Comparison of ENCODE assay signal across 8 cellular contexts in genomic region chr2:73175663-73176204, GRCh38. TPM values are rescaled to one million over a fixed set of nuclear protein-coding genes. Genes with fewer than 3 reads are reported as not detected.
DNase-seq lines count a peak whose midpoint lies in the region; ATAC-seq, FAIRE-seq and TF ChIP-seq lines count a peak whose summit lies in the region.

No MANE protein-coding gene starts in this region.

- TF ChIP-seq CTCF in WI38 (IDR thresholded peaks at IDR 0.05; ENCODE audit: low read depth, low read length) (no peak), brain microvascular endothelial cell (IDR thresholded peaks at IDR 0.05; ENCODE audit: low read depth, low read length, missing control alignments) (no peak)

- no peak for ATAC-seq in GM18858 (IDR thresholded peaks at IDR 0.05; ENCODE audit: unreplicated experiment)

- H3K27me3 ChIP-seq in brain microvascular endothelial cell (replicated peaks) (peaks cover 12% of the 10 kb centered on the region), skeletal muscle tissue (ENCODE audit: control insufficient read depth in 3 of 3, insufficient read depth in 3 of 3, low read length in 3 of 3) (peaks cover 40 to 58% (median 44%) of the 10 kb centered on the region in 3 donors)

- H3K9me3 ChIP-seq in iPS-18c (ENCODE audit: control insufficient read depth, insufficient read depth, low read length) (peaks cover 2% of the 10 kb centered on the region), skeletal muscle tissue (ENCODE audit: control insufficient read depth in 3 of 3, low read length in 3 of 3) (no peaks in the 10 kb centered on the region)

- H3K36me3 ChIP-seq in brain microvascular endothelial cell (replicated peaks) (no peaks in the 10 kb centered on the region), skeletal muscle tissue (ENCODE audit: control insufficient read depth in 3 of 3, insufficient read depth in 3 of 3, low read length in 3 of 3) (no peaks in the 10 kb centered on the region)

- H3K27ac ChIP-seq in brain microvascular endothelial cell (no peak overlapping the region), skeletal muscle tissue (ENCODE audit: low read depth, low read length) (peak overlapping the region; percentile 87)

- DNase-seq in DMS53 treated with DMSO at 0.1 percent for 48 hours (lab: John Stamatoyannopoulos, UW; ENCODE audit: unreplicated experiment) (peak; percentile 27), HuH-7 (ENCODE audit: low spot score) (peak; percentile 73), brain microvascular endothelial cell (peak; percentile 56), urothelium cell line (ENCODE audit: low spot score) (no peak)

- peaks cover 23 to 29% (median 25%) of the 10 kb centered on the region in 3 donors for H3K4me1 ChIP-seq in skeletal muscle tissue (ENCODE audit: control insufficient read depth in 3 of 3, insufficient read depth in 3 of 3, low read length in 3 of 3)

- H3K4me3 ChIP-seq in WI38 (ENCODE audit: low read depth, low read length) (peak overlapping the region; percentile 38), brain microvascular endothelial cell (ENCODE audit: low read depth, low read length) (peak overlapping the region; percentile 42), iPS-18c (ENCODE audit: insufficient read depth, low read depth, low read length) (peak overlapping the region; percentile 65), skeletal muscle tissue (ENCODE audit: low read length in 3 of 3) (peak overlapping the region; percentile 72 to 79 (median 76))

- H3K9ac ChIP-seq in skeletal muscle tissue (ENCODE audit: low read depth in 1 of 3, low read length in 3 of 3), result peak overlapping the region in 2 of 3 donors; percentile 62 to 72

- in situ Hi-C loops in brain microvascular endothelial cell (cut with HindIII; ENCODE audit: low pct_ligation_motif_present, low sequenced_read_pairs), result no loop called here

- FAIRE-seq in urothelium cell line (lab: Jason Lieb, UNC), result no peak

RNA-seq across cellular contexts. Expression of gene NOTO, which starts 26.6 kb away (rescaled TPM):
- not detected for total RNA-seq in skeletal muscle tissue

RNA-seq across cellular contexts. Expression of gene SMYD5, which starts 38.3 kb away (rescaled TPM):
- 18.8 TPM for total RNA-seq in skeletal muscle tissue

RNA-seq across cellular contexts. Expression of gene PRADC1, which starts 57.3 kb away (rescaled TPM):
- 17.7 TPM for total RNA-seq in skeletal muscle tissue

RNA-seq across cellular contexts. Expression of gene CCT7, which starts 58.4 kb away (rescaled TPM):
- 205 TPM for total RNA-seq in skeletal muscle tissue
